23 cellular contexts compared by ENCODE assay signal in genomic region chr5:91937121-91937520, GRCh38.
DNase-seq lines count a peak whose midpoint lies in the region; ATAC-seq, FAIRE-seq and TF ChIP-seq lines count a peak whose summit lies in the region.
"Had no signal": no experiment of that assay in that cellular context is flagged by ENCODE, and none has a peak within 500 bp of the region (broad histone marks: within the 10 kb centered on the region; RNA-seq: fewer than 3 reads in every experiment).

No MANE protein-coding gene starts in this region.

- CTCF ChIA-PET in naive thymus-derived CD4-positive, alpha-beta T cell (lab: Charles Lee): no interaction called here

- no peaks in the 10 kb centered on the region for H3K4me1 ChIP-seq in astrocyte (ENCODE audit: insufficient read depth, low read length)
- H3K4me1 ChIP-seq in mesenchymal stem cell (ENCODE audit: control insufficient read depth, insufficient read depth, low read depth, low read length): no peaks in the 10 kb centered on the region
- H3K4me1 ChIP-seq in naive thymus-derived CD4-positive, alpha-beta T cell (ENCODE audit: control insufficient read depth in 2 of 2, insufficient read depth in 2 of 2, low read length in 2 of 2): no peaks in the 10 kb centered on the region
- H3K4me1 ChIP-seq: Peyer's patch had no signal

- H3K79me2 ChIP-seq in astrocyte (ENCODE audit: insufficient read depth, low read length): no peaks in the 10 kb centered on the region

- no peak overlapping the region for H3K14ac ChIP-seq in mesenchymal stem cell (ENCODE audit: low read length in 2 of 2)

- TF ChIP-seq POLR2A in GM18505 (IDR thresholded peaks at IDR 0.05; ENCODE audit: borderline replicate concordance, extremely low read depth, insufficient read depth, insufficient read length): no peak

- H2BK5ac ChIP-seq in mesenchymal stem cell (ENCODE audit: low read depth, low read length, poor library complexity, severe bottlenecking): no peak overlapping the region

- DNase-seq in astrocyte (ENCODE audit: low read depth): peak; percentile 10
- DNase-seq in fibroblast of mammary gland (ENCODE audit: low read depth): peak; percentile 74
- DNase-seq in mesenchymal stem cell: no peak
- DNase-seq in stromal cell of bone marrow (ENCODE audit: low read depth): peak; percentile 43
- no peak for DNase-seq in NCI-H146 (lab: John Stamatoyannopoulos, UW)
- no peak for DNase-seq in naive thymus-derived CD4-positive, alpha-beta T cell
- DNase-seq: BE2C; CD4-positive, CD25-positive, alpha-beta regulatory T cell; COR-L47; DMS79; MV-4-11; NCI-H1105 treated with DMSO at 0.1 percent for 48 hours; NCI-H1694; NCI-H2081; NCI-H2171; NCI-H345; NCI-H524; NCI-H82; Peyer's patch had no signal

- H3K9me3 ChIP-seq in astrocyte (ENCODE audit: insufficient read depth, low read depth, low read length): no peaks in the 10 kb centered on the region
- H3K9me3 ChIP-seq in mesenchymal stem cell (ENCODE audit: control insufficient read depth, low read length): no peaks in the 10 kb centered on the region
- H3K9me3 ChIP-seq in naive thymus-derived CD4-positive, alpha-beta T cell (ENCODE audit: control insufficient read depth in 2 of 3, low read length in 3 of 3): no peaks in the 10 kb centered on the region
- H3K9me3 ChIP-seq: BE2C, HAP-1, Peyer's patch had no signal

- no peaks in the 10 kb centered on the region for H3K27me3 ChIP-seq in astrocyte (ENCODE audit: insufficient read depth, low read length)
- peaks cover 0 to 20% of the 10 kb centered on the region in 2 experiments for H3K27me3 ChIP-seq in mesenchymal stem cell (ENCODE audit: control insufficient read depth in 1 of 2, insufficient read depth in 1 of 2, low read length in 2 of 2)
- no peaks in the 10 kb centered on the region for H3K27me3 ChIP-seq in naive thymus-derived CD4-positive, alpha-beta T cell (ENCODE audit: control insufficient read depth in 2 of 2, insufficient read depth in 2 of 2, low read length in 2 of 2)
- H3K27me3 ChIP-seq: BE2C, Peyer's patch had no signal

- H3K23ac ChIP-seq in mesenchymal stem cell (ENCODE audit: low read length in 2 of 2): no peak overlapping the region

- H3K36me3 ChIP-seq in astrocyte (ENCODE audit: insufficient read depth, low read length) (no peaks in the 10 kb centered on the region), mesenchymal stem cell (ENCODE audit: control insufficient read depth in 1 of 2, insufficient read depth in 2 of 2, low read depth in 1 of 2, low read length in 2 of 2) (no peaks in the 10 kb centered on the region)
- no peaks in the 10 kb centered on the region for H3K36me3 ChIP-seq in naive thymus-derived CD4-positive, alpha-beta T cell (ENCODE audit: control insufficient read depth in 2 of 3, insufficient read depth in 3 of 3, low read length in 3 of 3)
- H3K36me3 ChIP-seq: BE2C, HAP-1, Peyer's patch had no signal

- no peaks in the 10 kb centered on the region for H3K27me3 Mint-ChIP-seq in astrocyte (ENCODE audit: low read depth, unreplicated experiment)
- no peaks in the 10 kb centered on the region for H3K27me3 Mint-ChIP-seq in naive thymus-derived CD4-positive, alpha-beta T cell
- H3K27me3 Mint-ChIP-seq: CD4-positive, CD25-positive, alpha-beta regulatory T cell; IgD-negative memory B cell had no signal

- no peak overlapping the region for H2BK12ac ChIP-seq in mesenchymal stem cell (ENCODE audit: low read length in 2 of 2)

- no peak overlapping the region for H3K27ac Mint-ChIP-seq in astrocyte (ENCODE audit: unreplicated experiment)
- H3K27ac Mint-ChIP-seq in naive thymus-derived CD4-positive, alpha-beta T cell: no peak overlapping the region
- H3K27ac Mint-ChIP-seq: CD4-positive, CD25-positive, alpha-beta regulatory T cell; GM23338; IgD-negative memory B cell had no signal

- no peaks in the 10 kb centered on the region for H3K36me3 Mint-ChIP-seq in astrocyte (ENCODE audit: low read depth, unreplicated experiment)
- no peaks in the 10 kb centered on the region for H3K36me3 Mint-ChIP-seq in naive thymus-derived CD4-positive, alpha-beta T cell
- H3K36me3 Mint-ChIP-seq: CD4-positive, CD25-positive, alpha-beta regulatory T cell; IgD-negative memory B cell had no signal

- POLR2A ChIA-PET in naive thymus-derived CD4-positive, alpha-beta T cell (lab: Charles Lee): no interaction called here

- no peaks in the 10 kb centered on the region for H3K79me1 ChIP-seq in mesenchymal stem cell (replicated peaks; ENCODE audit: low read length, poor library complexity, severe bottlenecking)

- H3K4me3 Mint-ChIP-seq in astrocyte (ENCODE audit: unreplicated experiment): no peak overlapping the region
- no peak overlapping the region for H3K4me3 Mint-ChIP-seq in naive thymus-derived CD4-positive, alpha-beta T cell
- H3K4me3 Mint-ChIP-seq: CD4-positive, CD25-positive, alpha-beta regulatory T cell; GM23338; IgD-negative memory B cell had no signal

- intact Hi-C loops in naive thymus-derived CD4-positive, alpha-beta T cell (cut with micrococcal nuclease): no loop called here

- no peak overlapping the region for H4K91ac ChIP-seq in mesenchymal stem cell (ENCODE audit: low read length)

- H3K27ac ChIP-seq in astrocyte (ENCODE audit: low read depth, low read length) (no peak overlapping the region), mesenchymal stem cell (ENCODE audit: low read length, poor library complexity, severe bottlenecking) (no peak overlapping the region)
- H3K27ac ChIP-seq in naive thymus-derived CD4-positive, alpha-beta T cell (ENCODE audit: low read depth, low read length): no peak overlapping the region
- H3K27ac ChIP-seq: Peyer's patch had no signal

- no peaks in the 10 kb centered on the region for H4K20me1 ChIP-seq in astrocyte (ENCODE audit: insufficient read depth, low read length)

- no peak overlapping the region for H3K4me2 ChIP-seq in astrocyte (ENCODE audit: low read length)
- no peak overlapping the region for H3K4me2 ChIP-seq in mesenchymal stem cell (ENCODE audit: low read length, poor library complexity, severe bottlenecking)
- H3K4me2 ChIP-seq: GM23338 had no signal

- no peak for FAIRE-seq in astrocyte (lab: Jason Lieb, UNC)

- no peak overlapping the region for H2AFZ ChIP-seq in astrocyte (ENCODE audit: low read depth, low read length)
- H2AFZ ChIP-seq in mesenchymal stem cell (ENCODE audit: low read depth, low read length): no peak overlapping the region
- H2AFZ ChIP-seq: GM23338 had no signal

- no peak overlapping the region for H2BK120ac ChIP-seq in mesenchymal stem cell (ENCODE audit: low read depth, low read length)

- no peak overlapping the region for H3K18ac ChIP-seq in mesenchymal stem cell (ENCODE audit: low read depth in 1 of 2, low read length in 2 of 2)

- H3K4me3 ChIP-seq in astrocyte (ENCODE audit: insufficient read depth, low read depth, low read length) (no peak overlapping the region), fibroblast of mammary gland (ENCODE audit: control insufficient read depth, low read depth, low read length) (no peak overlapping the region), mesenchymal stem cell (ENCODE audit: insufficient read depth in 1 of 2, low read depth in 1 of 2, low read length in 2 of 2) (no peak overlapping the region)
- H3K4me3 ChIP-seq in naive thymus-derived CD4-positive, alpha-beta T cell (ENCODE audit: low read length): no peak overlapping the region
- H3K4me3 ChIP-seq: GM23338, HAP-1, Peyer's patch had no signal

- no peak overlapping the region for H2BK15ac ChIP-seq in mesenchymal stem cell (ENCODE audit: low read depth, poor library complexity, severe bottlenecking)

- no peak for ATAC-seq in GM18505 (IDR thresholded peaks at IDR 0.05; ENCODE audit: unreplicated experiment)
- no peak for ATAC-seq in naive thymus-derived CD4-positive, alpha-beta T cell
- ATAC-seq: GM23338 had no signal

- no peaks in the 10 kb centered on the region for H3K4me1 Mint-ChIP-seq in astrocyte (ENCODE audit: low read depth, unreplicated experiment)
- no peaks in the 10 kb centered on the region for H3K4me1 Mint-ChIP-seq in naive thymus-derived CD4-positive, alpha-beta T cell
- H3K4me1 Mint-ChIP-seq: CD4-positive, CD25-positive, alpha-beta regulatory T cell; IgD-negative memory B cell had no signal

- TF ChIP-seq CTCF in astrocyte (IDR thresholded peaks at IDR 0.05; ENCODE audit: insufficient read depth, low read depth, low read length): no peak
- no peak for TF ChIP-seq CTCF in fibroblast of mammary gland (conservative IDR thresholded peaks at IDR 0.05; ENCODE audit: control insufficient read depth, insufficient read depth, low read depth, low read length)

- no peak overlapping the region for H3K9ac ChIP-seq in astrocyte (ENCODE audit: low read length)
- peak overlapping the region; percentile 25 for H3K9ac ChIP-seq in mesenchymal stem cell (ENCODE audit: low read length)

- H3K4ac ChIP-seq in mesenchymal stem cell (ENCODE audit: low read depth in 1 of 2, low read length in 2 of 2): no peak overlapping the region

- H2AK5ac ChIP-seq in mesenchymal stem cell (ENCODE audit: low read length, severe bottlenecking): no peak overlapping the region

- H4K8ac ChIP-seq in mesenchymal stem cell (ENCODE audit: low read length): no peak overlapping the region

- H3K9me3 Mint-ChIP-seq in astrocyte (ENCODE audit: unreplicated experiment): no peaks in the 10 kb centered on the region
- peaks cover 0 to 3% (median 0%) of the 10 kb centered on the region in 11 donors for H3K9me3 Mint-ChIP-seq in naive thymus-derived CD4-positive, alpha-beta T cell
- H3K9me3 Mint-ChIP-seq: GM23338, IgD-negative memory B cell had no signal

Comparison
In these comparisons a context has a peak if more than half of its experiments do, and no peak if none do; other contexts are left out.
1. DNase-seq: peak in astrocyte (single experiment), fibroblast of mammary gland (single experiment) and stromal cell of bone marrow (single experiment); none in mesenchymal stem cell (single experiment), NCI-H146 (single experiment) and naive thymus-derived CD4-positive, alpha-beta T cell (0 of 9).